In the genomic region with DNA sequence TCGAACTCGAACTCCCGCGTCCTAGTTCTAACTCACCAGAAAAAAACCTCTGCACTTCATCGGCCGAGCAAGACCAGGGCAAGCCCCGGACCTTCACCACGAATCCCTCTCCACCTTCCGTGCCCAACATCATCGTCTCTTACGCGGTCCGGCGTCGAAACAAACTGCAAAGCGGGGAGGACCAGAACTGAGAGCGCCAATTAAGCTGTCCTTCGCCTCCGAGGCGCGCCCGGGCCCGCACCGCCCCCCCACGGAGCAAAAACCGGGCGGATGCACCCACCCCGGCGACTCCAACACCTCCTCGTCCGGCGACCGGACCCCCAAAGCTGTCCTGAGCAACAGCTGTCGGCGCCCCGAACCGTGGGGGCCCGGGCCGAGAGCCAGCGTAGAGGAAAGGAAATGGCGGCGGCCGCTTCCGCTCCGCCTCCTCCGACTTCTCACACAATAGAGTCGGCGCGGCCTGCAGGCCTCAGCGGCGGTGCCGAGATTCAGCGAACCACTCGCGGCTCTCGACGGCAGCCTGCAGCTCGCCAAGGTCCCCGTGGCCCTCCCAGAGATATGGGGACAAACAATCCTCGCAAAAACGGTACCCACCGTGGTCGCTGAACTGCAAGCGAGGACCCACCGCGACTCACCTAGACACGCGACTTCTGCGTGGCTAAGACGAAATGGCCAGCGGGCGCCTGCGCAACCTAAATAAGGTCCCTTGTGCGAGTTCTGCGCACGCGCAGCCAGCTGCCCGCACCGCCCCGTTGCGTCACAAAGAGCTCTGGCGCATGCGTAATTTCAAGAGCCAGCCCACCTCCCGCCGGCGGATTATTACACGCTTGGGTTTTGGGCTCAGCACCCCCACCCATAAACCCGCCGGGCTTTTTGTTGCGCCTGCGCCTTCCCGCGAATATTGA, we compare ENCODE assay signal across 1 cellular context.
TF ChIP-seq lines count a peak whose summit lies in the region.

A gene with protein sequence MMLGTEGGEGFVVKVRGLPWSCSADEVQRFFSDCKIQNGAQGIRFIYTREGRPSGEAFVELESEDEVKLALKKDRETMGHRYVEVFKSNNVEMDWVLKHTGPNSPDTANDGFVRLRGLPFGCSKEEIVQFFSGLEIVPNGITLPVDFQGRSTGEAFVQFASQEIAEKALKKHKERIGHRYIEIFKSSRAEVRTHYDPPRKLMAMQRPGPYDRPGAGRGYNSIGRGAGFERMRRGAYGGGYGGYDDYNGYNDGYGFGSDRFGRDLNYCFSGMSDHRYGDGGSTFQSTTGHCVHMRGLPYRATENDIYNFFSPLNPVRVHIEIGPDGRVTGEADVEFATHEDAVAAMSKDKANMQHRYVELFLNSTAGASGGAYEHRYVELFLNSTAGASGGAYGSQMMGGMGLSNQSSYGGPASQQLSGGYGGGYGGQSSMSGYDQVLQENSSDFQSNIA (minus strand): TSS at position 671 of the 905 bp plus-strand sequence. CDS start 538 bp downstream, at position 133.

TF ChIP-seq in HepG2, 621 proteins besides CTCF, POLR2A, EP300 and RAD21 (continued from another document and continues in another):
- TF ChIP-seq, protein P1, sequence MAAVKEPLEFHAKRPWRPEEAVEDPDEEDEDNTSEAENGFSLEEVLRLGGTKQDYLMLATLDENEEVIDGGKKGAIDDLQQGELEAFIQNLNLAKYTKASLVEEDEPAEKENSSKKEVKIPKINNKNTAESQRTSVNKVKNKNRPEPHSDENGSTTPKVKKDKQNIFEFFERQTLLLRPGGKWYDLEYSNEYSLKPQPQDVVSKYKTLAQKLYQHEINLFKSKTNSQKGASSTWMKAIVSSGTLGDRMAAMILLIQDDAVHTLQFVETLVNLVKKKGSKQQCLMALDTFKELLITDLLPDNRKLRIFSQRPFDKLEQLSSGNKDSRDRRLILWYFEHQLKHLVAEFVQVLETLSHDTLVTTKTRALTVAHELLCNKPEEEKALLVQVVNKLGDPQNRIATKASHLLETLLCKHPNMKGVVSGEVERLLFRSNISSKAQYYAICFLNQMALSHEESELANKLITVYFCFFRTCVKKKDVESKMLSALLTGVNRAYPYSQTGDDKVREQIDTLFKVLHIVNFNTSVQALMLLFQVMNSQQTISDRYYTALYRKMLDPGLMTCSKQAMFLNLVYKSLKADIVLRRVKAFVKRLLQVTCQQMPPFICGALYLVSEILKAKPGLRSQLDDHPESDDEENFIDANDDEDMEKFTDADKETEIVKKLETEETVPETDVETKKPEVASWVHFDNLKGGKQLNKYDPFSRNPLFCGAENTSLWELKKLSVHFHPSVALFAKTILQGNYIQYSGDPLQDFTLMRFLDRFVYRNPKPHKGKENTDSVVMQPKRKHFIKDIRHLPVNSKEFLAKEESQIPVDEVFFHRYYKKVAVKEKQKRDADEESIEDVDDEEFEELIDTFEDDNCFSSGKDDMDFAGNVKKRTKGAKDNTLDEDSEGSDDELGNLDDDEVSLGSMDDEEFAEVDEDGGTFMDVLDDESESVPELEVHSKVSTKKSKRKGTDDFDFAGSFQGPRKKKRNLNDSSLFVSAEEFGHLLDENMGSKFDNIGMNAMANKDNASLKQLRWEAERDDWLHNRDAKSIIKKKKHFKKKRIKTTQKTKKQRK (IDR thresholded peaks at IDR 0.05; ENCODE audit: low read length), result no peak
- TF ChIP-seq CCDC6 (CRISPR knock-in tag; IDR thresholded peaks at IDR 0.05) (peak; percentile 74; the same call in 1 of the 2 replicates), HNF4A (CRISPR knock-in tag; IDR thresholded peaks at IDR 0.05) (no peak), ZFP41 (CRISPR knock-in tag; IDR thresholded peaks at IDR 0.05; ENCODE audit: borderline replicate concordance) (no peak), RFXANK (CRISPR knock-in tag; IDR thresholded peaks at IDR 0.05) (no peak), HIVEP1 (CRISPR knock-in tag; IDR thresholded peaks at IDR 0.05) (peak; percentile 38; the same call in 1 of the 2 replicates), PAX8 (CRISPR knock-in tag; IDR thresholded peaks at IDR 0.05; ENCODE audit: borderline replicate concordance) (no peak), ZSCAN22 (CRISPR knock-in tag; IDR thresholded peaks at IDR 0.05) (peak; percentile 8; the same call in 1 of the 2 replicates), HMG20B (CRISPR knock-in tag; conservative IDR thresholded peaks at IDR 0.05) (peak; percentile 36; the same call in 1 of the 2 replicates), ZNF138 (CRISPR knock-in tag; IDR thresholded peaks at IDR 0.05; ENCODE audit: low read depth) (no peak; the same call in none of the 2 replicates), ZNF816 (CRISPR knock-in tag; IDR thresholded peaks at IDR 0.05; ENCODE audit: borderline replicate concordance) (0 out of 2 replicates have a peak, but pooled peaks have one; percentile 47), ZNF629 (CRISPR knock-in tag; conservative IDR thresholded peaks at IDR 0.05) (no peak), MED8 (CRISPR knock-in tag; IDR thresholded peaks at IDR 0.05; ENCODE audit: insufficient replicate concordance) (peak; percentile 82), ZNF230 (CRISPR knock-in tag; IDR thresholded peaks at IDR 0.05) (0 out of 2 replicates have a peak, but pooled peaks have one; percentile 29), SSRP1 (CRISPR knock-in tag; IDR thresholded peaks at IDR 0.05) (0 out of 2 replicates have a peak, but pooled peaks have one; percentile 35), SOX6 (IDR thresholded peaks at IDR 0.05) (no peak), SOX6 (CRISPR knock-in tag; IDR thresholded peaks at IDR 0.05) (peak; percentile 64), ONECUT2 (CRISPR knock-in tag; IDR thresholded peaks at IDR 0.05) (peak; percentile 54; the same call in 1 of the 2 replicates), MXI1 (IDR thresholded peaks at IDR 0.05; ENCODE audit: borderline replicate concordance, low read depth, low read length) (peak; percentile 64; the same call in 1 of the 3 replicates)
- TF ChIP-seq, protein P2, sequence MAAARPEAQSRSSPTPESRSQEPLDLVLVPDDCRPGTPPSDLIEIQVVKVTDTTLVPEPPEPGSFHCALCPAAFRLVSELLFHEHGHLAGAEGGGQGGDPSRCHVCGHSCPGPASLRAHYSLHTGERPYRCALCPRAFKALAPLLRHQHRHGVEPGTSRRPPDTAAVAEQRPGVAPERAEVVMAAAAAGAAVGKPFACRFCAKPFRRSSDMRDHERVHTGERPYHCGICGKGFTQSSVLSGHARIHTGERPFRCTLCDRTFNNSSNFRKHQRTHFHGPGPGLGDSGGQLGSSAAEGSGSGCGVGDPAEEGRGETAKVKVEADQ (CRISPR knock-in tag; IDR thresholded peaks at IDR 0.05; ENCODE audit: borderline replicate concordance), result no peak
- TF ChIP-seq, protein P3, sequence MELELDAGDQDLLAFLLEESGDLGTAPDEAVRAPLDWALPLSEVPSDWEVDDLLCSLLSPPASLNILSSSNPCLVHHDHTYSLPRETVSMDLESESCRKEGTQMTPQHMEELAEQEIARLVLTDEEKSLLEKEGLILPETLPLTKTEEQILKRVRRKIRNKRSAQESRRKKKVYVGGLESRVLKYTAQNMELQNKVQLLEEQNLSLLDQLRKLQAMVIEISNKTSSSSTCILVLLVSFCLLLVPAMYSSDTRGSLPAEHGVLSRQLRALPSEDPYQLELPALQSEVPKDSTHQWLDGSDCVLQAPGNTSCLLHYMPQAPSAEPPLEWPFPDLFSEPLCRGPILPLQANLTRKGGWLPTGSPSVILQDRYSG (CRISPR knock-in tag; IDR thresholded peaks at IDR 0.05), result no peak
- TF ChIP-seq, protein P4, sequence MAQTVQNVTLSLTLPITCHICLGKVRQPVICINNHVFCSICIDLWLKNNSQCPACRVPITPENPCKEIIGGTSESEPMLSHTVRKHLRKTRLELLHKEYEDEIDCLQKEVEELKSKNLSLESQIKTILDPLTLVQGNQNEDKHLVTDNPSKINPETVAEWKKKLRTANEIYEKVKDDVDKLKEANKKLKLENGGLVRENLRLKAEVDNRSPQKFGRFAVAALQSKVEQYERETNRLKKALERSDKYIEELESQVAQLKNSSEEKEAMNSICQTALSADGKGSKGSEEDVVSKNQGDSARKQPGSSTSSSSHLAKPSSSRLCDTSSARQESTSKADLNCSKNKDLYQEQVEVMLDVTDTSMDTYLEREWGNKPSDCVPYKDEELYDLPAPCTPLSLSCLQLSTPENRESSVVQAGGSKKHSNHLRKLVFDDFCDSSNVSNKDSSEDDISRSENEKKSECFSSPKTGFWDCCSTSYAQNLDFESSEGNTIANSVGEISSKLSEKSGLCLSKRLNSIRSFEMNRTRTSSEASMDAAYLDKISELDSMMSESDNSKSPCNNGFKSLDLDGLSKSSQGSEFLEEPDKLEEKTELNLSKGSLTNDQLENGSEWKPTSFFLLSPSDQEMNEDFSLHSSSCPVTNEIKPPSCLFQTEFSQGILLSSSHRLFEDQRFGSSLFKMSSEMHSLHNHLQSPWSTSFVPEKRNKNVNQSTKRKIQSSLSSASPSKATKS (CRISPR knock-in tag; IDR thresholded peaks at IDR 0.05), result no peak
- TF ChIP-seq, protein P5, sequence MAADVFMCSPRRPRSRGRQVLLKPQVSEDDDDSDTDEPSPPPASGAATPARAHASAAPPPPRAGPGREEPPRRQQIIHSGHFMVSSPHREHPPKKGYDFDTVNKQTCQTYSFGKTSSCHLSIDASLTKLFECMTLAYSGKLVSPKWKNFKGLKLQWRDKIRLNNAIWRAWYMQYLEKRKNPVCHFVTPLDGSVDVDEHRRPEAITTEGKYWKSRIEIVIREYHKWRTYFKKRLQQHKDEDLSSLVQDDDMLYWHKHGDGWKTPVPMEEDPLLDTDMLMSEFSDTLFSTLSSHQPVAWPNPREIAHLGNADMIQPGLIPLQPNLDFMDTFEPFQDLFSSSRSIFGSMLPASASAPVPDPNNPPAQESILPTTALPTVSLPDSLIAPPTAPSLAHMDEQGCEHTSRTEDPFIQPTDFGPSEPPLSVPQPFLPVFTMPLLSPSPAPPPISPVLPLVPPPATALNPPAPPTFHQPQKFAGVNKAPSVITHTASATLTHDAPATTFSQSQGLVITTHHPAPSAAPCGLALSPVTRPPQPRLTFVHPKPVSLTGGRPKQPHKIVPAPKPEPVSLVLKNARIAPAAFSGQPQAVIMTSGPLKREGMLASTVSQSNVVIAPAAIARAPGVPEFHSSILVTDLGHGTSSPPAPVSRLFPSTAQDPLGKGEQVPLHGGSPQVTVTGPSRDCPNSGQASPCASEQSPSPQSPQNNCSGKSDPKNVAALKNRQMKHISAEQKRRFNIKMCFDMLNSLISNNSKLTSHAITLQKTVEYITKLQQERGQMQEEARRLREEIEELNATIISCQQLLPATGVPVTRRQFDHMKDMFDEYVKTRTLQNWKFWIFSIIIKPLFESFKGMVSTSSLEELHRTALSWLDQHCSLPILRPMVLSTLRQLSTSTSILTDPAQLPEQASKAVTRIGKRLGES (CRISPR knock-in tag; IDR thresholded peaks at IDR 0.05; ENCODE audit: borderline replicate concordance), result peak; percentile 61; the same call in 1 of the 2 replicates
- TF ChIP-seq, protein P6, sequence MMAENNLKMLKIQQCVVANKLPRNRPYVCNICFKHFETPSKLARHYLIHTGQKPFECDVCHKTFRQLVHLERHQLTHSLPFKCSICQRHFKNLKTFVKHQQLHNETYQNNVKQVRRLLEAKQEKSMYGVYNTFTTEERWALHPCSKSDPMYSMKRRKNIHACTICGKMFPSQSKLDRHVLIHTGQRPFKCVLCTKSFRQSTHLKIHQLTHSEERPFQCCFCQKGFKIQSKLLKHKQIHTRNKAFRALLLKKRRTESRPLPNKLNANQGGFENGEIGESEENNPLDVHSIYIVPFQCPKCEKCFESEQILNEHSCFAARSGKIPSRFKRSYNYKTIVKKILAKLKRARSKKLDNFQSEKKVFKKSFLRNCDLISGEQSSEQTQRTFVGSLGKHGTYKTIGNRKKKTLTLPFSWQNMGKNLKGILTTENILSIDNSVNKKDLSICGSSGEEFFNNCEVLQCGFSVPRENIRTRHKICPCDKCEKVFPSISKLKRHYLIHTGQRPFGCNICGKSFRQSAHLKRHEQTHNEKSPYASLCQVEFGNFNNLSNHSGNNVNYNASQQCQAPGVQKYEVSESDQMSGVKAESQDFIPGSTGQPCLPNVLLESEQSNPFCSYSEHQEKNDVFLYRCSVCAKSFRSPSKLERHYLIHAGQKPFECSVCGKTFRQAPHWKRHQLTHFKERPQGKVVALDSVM (CRISPR knock-in tag; IDR thresholded peaks at IDR 0.05), result peak; percentile 51; the same call in 1 of the 2 replicates
- TF ChIP-seq, protein P7, sequence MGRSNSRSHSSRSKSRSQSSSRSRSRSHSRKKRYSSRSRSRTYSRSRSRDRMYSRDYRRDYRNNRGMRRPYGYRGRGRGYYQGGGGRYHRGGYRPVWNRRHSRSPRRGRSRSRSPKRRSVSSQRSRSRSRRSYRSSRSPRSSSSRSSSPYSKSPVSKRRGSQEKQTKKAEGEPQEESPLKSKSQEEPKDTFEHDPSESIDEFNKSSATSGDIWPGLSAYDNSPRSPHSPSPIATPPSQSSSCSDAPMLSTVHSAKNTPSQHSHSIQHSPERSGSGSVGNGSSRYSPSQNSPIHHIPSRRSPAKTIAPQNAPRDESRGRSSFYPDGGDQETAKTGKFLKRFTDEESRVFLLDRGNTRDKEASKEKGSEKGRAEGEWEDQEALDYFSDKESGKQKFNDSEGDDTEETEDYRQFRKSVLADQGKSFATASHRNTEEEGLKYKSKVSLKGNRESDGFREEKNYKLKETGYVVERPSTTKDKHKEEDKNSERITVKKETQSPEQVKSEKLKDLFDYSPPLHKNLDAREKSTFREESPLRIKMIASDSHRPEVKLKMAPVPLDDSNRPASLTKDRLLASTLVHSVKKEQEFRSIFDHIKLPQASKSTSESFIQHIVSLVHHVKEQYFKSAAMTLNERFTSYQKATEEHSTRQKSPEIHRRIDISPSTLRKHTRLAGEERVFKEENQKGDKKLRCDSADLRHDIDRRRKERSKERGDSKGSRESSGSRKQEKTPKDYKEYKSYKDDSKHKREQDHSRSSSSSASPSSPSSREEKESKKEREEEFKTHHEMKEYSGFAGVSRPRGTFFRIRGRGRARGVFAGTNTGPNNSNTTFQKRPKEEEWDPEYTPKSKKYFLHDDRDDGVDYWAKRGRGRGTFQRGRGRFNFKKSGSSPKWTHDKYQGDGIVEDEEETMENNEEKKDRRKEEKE (IDR thresholded peaks at IDR 0.05), result no peak
- TF ChIP-seq, protein P8, sequence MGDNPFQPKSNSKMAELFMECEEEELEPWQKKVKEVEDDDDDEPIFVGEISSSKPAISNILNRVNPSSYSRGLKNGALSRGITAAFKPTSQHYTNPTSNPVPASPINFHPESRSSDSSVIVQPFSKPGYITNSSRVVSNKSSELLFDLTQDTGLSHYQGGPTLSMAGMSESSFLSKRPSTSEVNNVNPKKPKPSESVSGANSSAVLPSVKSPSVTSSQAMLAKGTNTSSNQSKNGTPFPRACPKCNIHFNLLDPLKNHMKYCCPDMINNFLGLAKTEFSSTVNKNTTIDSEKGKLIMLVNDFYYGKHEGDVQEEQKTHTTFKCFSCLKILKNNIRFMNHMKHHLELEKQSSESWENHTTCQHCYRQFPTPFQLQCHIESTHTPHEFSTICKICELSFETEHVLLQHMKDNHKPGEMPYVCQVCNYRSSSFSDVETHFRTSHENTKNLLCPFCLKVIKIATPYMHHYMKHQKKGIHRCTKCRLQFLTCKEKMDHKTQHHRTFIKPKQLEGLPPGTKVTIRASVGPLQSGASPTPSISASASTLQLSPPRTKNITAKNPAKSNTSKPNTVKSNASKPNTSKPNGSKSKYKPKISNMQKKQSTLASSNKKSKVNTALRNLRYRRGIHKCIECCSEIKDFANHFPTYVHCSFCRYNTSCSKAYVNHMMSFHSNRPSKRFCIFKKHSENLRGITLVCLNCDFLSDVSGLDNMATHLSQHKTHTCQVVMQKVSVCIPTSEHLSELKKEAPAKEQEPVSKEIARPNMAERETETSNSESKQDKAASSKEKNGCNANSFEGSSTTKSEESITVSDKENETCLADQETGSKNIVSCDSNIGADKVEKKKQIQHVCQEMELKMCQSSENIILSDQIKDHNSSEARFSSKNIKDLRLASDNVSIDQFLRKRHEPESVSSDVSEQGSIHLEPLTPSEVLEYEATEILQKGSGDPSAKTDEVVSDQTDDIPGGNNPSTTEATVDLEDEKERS (CRISPR knock-in tag; IDR thresholded peaks at IDR 0.05), result peak; percentile 67
- TF ChIP-seq, protein P9, sequence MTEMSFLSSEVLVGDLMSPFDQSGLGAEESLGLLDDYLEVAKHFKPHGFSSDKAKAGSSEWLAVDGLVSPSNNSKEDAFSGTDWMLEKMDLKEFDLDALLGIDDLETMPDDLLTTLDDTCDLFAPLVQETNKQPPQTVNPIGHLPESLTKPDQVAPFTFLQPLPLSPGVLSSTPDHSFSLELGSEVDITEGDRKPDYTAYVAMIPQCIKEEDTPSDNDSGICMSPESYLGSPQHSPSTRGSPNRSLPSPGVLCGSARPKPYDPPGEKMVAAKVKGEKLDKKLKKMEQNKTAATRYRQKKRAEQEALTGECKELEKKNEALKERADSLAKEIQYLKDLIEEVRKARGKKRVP (CRISPR knock-in tag; IDR thresholded peaks at IDR 0.05), result peak in 1 of 2 experiments; percentile 63; a peak in 1 of 4 replicates
